In genomic region chr10:96586419-96587254, GRCh38 we compare ENCODE assay signal across 8 cellular contexts. TPM values are rescaled to one million over a fixed set of nuclear protein-coding genes. Genes with fewer than 3 reads are reported as not detected.
A peak's percentile ranks its signal among the peaks of the same experiment; 100 is the strongest.
DNase-seq lines count a peak whose midpoint lies in the region; ATAC-seq and TF ChIP-seq lines count a peak whose summit lies in the region.

TSS of gene TM9SF3 (minus strand) at chr10:96587012. CDS start at chr10:96586835, 177 bp downstream.

- H3K27ac ChIP-seq in ascending aorta (peak within 1 kb of the TSS; percentile 97 to 98), hepatocyte (peak within 1 kb of the TSS; percentile 100)

- H2AFZ ChIP-seq in hepatocyte: peak within 1 kb of the TSS; percentile 55

- H3K4me3 ChIP-seq in GM12865 (ENCODE audit: low read depth, low read length) (peak within 1 kb of the TSS; percentile 80), ascending aorta (peak within 1 kb of the TSS; percentile 96 to 97), hepatocyte (peak within 1 kb of the TSS; percentile 96)

- H3K36me3 Mint-ChIP-seq in T-helper 2 cell treated with Interferon-gamma antibody and Interleukin-4, amounts not matched to agents 5 μg/mL and 100 μg/mL, for 36 hours (ENCODE audit: low read depth): peaks cover 10% of the 10 kb centered on the region

- intact Hi-C loops in ascending aorta (cut with DNase I): loop anchor here (1.0 to 10.0 kb wide), 4 partner anchors 74 to 436 kb away; partner anchors contain the start of genes LCOR and TLL2

- H3K4me1 ChIP-seq in ascending aorta (peaks cover 3 to 44% of the 10 kb centered on the region in 2 donors), hepatocyte (ENCODE audit: insufficient read depth) (peaks cover 33% of the 10 kb centered on the region)

- peak; percentile 94 for DNase-seq in GM12865 (ENCODE audit: low read depth)
- DNase-seq in NCI-H1092 treated with DMSO at 0.1 percent for 48 hours (lab: John Stamatoyannopoulos, UW): peak; percentile 62
- peak; percentile 89 for DNase-seq in T-helper 2 cell treated with Interferon-gamma antibody and Interleukin-4, amounts not matched to agents 5 μg/mL and 100 μg/mL, for 36 hours (ENCODE audit: low spot score)
- peak; percentile 67 to 96 for DNase-seq in ascending aorta (ENCODE audit: low spot score in 2 of 2)
- peak; percentile 95 for DNase-seq in hepatocyte (ENCODE audit: low spot score)
- peak; percentile 88 for DNase-seq in retina
- no peak for DNase-seq in cortex of kidney (lab: John Stamatoyannopoulos, UW)

- peaks cover 44% of the 10 kb centered on the region for H4K20me1 ChIP-seq in hepatocyte (ENCODE audit: insufficient read depth, poor library complexity, severe bottlenecking)

- no peaks in the 10 kb centered on the region for H3K27me3 ChIP-seq in ascending aorta
- H3K27me3 ChIP-seq in hepatocyte: no peaks in the 10 kb centered on the region

- H3K9me3 ChIP-seq in ascending aorta (no peaks in the 10 kb centered on the region), hepatocyte (ENCODE audit: low read depth) (no peaks in the 10 kb centered on the region)

- peak within 1 kb of the TSS; percentile 95 for H3K27ac Mint-ChIP-seq in T-helper 2 cell treated with Interferon-gamma antibody and Interleukin-4, amounts not matched to agents 5 μg/mL and 100 μg/mL, for 36 hours

- peak within 1 kb of the TSS; percentile 90 for H3K4me2 ChIP-seq in hepatocyte

- H3K79me2 ChIP-seq in hepatocyte: peaks cover 50% of the 10 kb centered on the region

- H3K27me3 Mint-ChIP-seq in T-helper 2 cell treated with Interferon-gamma antibody and Interleukin-4, amounts not matched to agents 5 μg/mL and 100 μg/mL, for 36 hours (ENCODE audit: low read depth): peaks cover 8% of the 10 kb centered on the region

- H3K36me3 ChIP-seq in ascending aorta (no peaks in the 10 kb centered on the region), hepatocyte (replicated peaks; ENCODE audit: insufficient read depth, low read depth) (no peaks in the 10 kb centered on the region)

- no peaks in the 10 kb centered on the region for H3K9me3 Mint-ChIP-seq in T-helper 2 cell treated with Interferon-gamma antibody and Interleukin-4, amounts not matched to agents 5 μg/mL and 100 μg/mL, for 36 hours

- TF ChIP-seq CTCF in GM12865 (IDR thresholded peaks at IDR 0.05; ENCODE audit: insufficient read depth, low read depth, low read length, missing control alignments): no peak
- TF ChIP-seq CTCF in ascending aorta (IDR thresholded peaks at IDR 0.05): peak in 1 of 3 experiments; percentile 18
- no peak for TF ChIP-seq CTCF in hepatocyte (IDR thresholded peaks at IDR 0.05; ENCODE audit: poor library complexity)

- peak within 1 kb of the TSS; percentile 97 for H3K4me3 Mint-ChIP-seq in T-helper 2 cell treated with Interferon-gamma antibody and Interleukin-4, amounts not matched to agents 5 μg/mL and 100 μg/mL, for 36 hours

- no peaks in the 10 kb centered on the region for H3K9me2 ChIP-seq in hepatocyte (replicated peaks; ENCODE audit: insufficient read depth)

- WGBS in hepatocyte (ENCODE audit: low lambda C conversion rate, missing lambda C conversion rate): under 1% methylated on average over 52 of the region's 107 CpGs

- H3K4me1 Mint-ChIP-seq in T-helper 2 cell treated with Interferon-gamma antibody and Interleukin-4, amounts not matched to agents 5 μg/mL and 100 μg/mL, for 36 hours (ENCODE audit: low read depth): peaks cover 29% of the 10 kb centered on the region

- peak; percentile 80 for ATAC-seq in HG02571 (IDR thresholded peaks at IDR 0.05; ENCODE audit: unreplicated experiment)

RNA-seq across cellular contexts. Expression of gene TM9SF3, which starts in this region (rescaled TPM):
- 30.4 TPM for total RNA-seq in ascending aorta
- total RNA-seq in hepatocyte: 158 and 186 TPM in 2 replicates
- 128 and 141 TPM in 2 replicates for polyA plus RNA-seq in hepatocyte
